33 cellular contexts compared by ENCODE assay signal in the genomic region with DNA sequence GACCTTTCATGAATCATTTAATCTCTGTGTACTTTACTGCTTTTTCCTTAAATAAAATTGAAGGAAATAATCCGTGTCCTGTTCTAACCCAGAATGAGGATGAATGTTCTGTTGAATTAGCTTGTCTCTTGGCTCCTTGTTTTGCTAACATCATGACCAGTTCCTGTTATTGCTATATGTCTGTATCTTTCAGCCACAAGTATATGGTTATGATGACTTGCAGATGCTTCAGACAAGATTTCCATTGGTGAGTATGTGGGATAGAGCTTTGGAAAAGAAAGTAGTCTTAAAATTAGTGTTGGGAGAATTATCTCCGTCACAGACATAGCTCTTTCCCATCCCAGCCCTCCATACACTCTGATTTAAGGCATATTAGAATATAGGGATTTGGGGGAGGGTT. TPM values are rescaled to one million over a fixed set of nuclear protein-coding genes. Genes with fewer than 3 reads are reported as not detected.
"Had no signal": no experiment of that assay in that cellular context is flagged by ENCODE, and none has a peak within 500 bp of the region (broad histone marks: within the 10 kb centered on the region; RNA-seq: fewer than 3 reads in every experiment).

No MANE protein-coding gene starts in this region.

- H3K27ac ChIP-seq: brain microvascular endothelial cell, gastroesophageal sphincter, hepatocyte, left ventricle myocardium inferior, ovary, right lobe of liver, skin epidermis, suprapubic skin, tibial artery, upper lobe of right lung had no signal

- H3K27ac Mint-ChIP-seq: activated naive CD8-positive, alpha-beta T cell treated with anti-CD3 and anti-CD28 coated beads, Interleukin-2, amount 10 ng/mL, durations not matched to agents 7 days and 5 days; activated T-helper 17 cell treated with anti-CD3 and anti-CD28 coated beads, Interleukin-2, amount 50 U/mL, for 72 hours; nephron progenitor cell; progenitor cell of endocrine pancreas had no signal

- H3K27me3 Mint-ChIP-seq: activated naive CD8-positive, alpha-beta T cell treated with anti-CD3 and anti-CD28 coated beads, Interleukin-2, amount 10 ng/mL, durations not matched to agents 7 days and 5 days; activated T-helper 17 cell treated with anti-CD3 and anti-CD28 coated beads, Interleukin-2, amount 50 U/mL, for 72 hours; effector memory CD8-positive, alpha-beta T cell; progenitor cell of endocrine pancreas had no signal

- H2AFZ ChIP-seq: hepatocyte had no signal

- H3K9me3 Mint-ChIP-seq: activated naive CD8-positive, alpha-beta T cell treated with anti-CD3 and anti-CD28 coated beads, Interleukin-2, amount 10 ng/mL, durations not matched to agents 7 days and 5 days; activated T-helper 17 cell treated with anti-CD3 and anti-CD28 coated beads, Interleukin-2, amount 50 U/mL, for 72 hours; effector memory CD8-positive, alpha-beta T cell; nephron progenitor cell had no signal

- ATAC-seq: activated T-helper 17 cell treated with anti-CD3 and anti-CD28 coated beads, Interleukin-2, amount 50 U/mL, for 72 hours; effector memory CD8-positive, alpha-beta T cell; gastroesophageal sphincter; mucosa of descending colon; right lobe of liver; upper lobe of right lung had no signal

- H3K9me3 ChIP-seq: gastroesophageal sphincter, left ventricle myocardium inferior, mucosa of descending colon, ovary, right lobe of liver, suprapubic skin, tibial artery, upper lobe of right lung had no signal

- H3K27me3 ChIP-seq: brain microvascular endothelial cell, gastroesophageal sphincter, hepatocyte, ovary, right lobe of liver, suprapubic skin, tibial artery, upper lobe of right lung had no signal

- H3K36me3 ChIP-seq: ovary had no signal

- H3K4me1 ChIP-seq: gastroesophageal sphincter, right lobe of liver, suprapubic skin, tibial artery, upper lobe of right lung had no signal

- H3K4me3 ChIP-seq: gastroesophageal sphincter, hepatocyte, left ventricle myocardium inferior, lung, mucosa of descending colon, ovary, right lobe of liver, skin epidermis, suprapubic skin, tibial artery, upper lobe of right lung had no signal

- H3K4me2 ChIP-seq: hepatocyte had no signal

- H3K4me3 Mint-ChIP-seq: activated naive CD8-positive, alpha-beta T cell treated with anti-CD3 and anti-CD28 coated beads, Interleukin-2, amount 10 ng/mL, durations not matched to agents 7 days and 5 days; activated T-helper 17 cell treated with anti-CD3 and anti-CD28 coated beads, Interleukin-2, amount 50 U/mL, for 72 hours; effector memory CD8-positive, alpha-beta T cell; nephron progenitor cell had no signal

- DNase-seq: activated CD4-positive, alpha-beta T cell treated with anti-CD3 and anti-CD28 coated beads for 48 hours; activated gamma-delta T cell treated with Interleukin-2 at 50 U/mL for 16 hours; activated naive CD8-positive, alpha-beta T cell treated with anti-CD3 and anti-CD28 coated beads, Interleukin-2, amount 10 ng/mL, durations not matched to agents 7 days and 5 days; amniotic stem cell; brain microvascular endothelial cell; caudate nucleus; cortex of kidney; effector memory CD8-positive, alpha-beta T cell; islet precursor cell; left ventricle myocardium inferior; mesendoderm; mucosa of descending colon; nephron progenitor cell; ovary; right lobe of liver; stimulated activated CD4-positive, alpha-beta T cell treated with anti-CD3 and anti-CD28 coated beads, Interleukin-12 subunit alpha, Interleukin-12 subunit beta, amount 100 ng/mL, for 4 hours; stimulated activated CD4-positive, alpha-beta T cell treated with anti-CD3 and anti-CD28 coated beads, Interleukin-4, amount 100 ng/mL, for 1 hour; T-helper 2 cell; tibial artery; upper lobe of right lung had no signal

- H3K4me1 Mint-ChIP-seq: nephron progenitor cell had no signal

RNA-seq across cellular contexts. Expression of a gene that starts 52.7 kb away (rescaled TPM):
- total RNA-seq: activated naive CD8-positive, alpha-beta T cell treated with anti-CD3 and anti-CD28 coated beads, Interleukin-2, amount 10 ng/mL, durations not matched to agents 7 days and 5 days; activated T-helper 17 cell treated with anti-CD3 and anti-CD28 coated beads, Interleukin-2, amount 50 U/mL, for 72 hours; astrocyte; chondrocyte; fibroblast of lung; fibroblast of villous mesenchyme; gastroesophageal sphincter; hepatocyte; left ventricle myocardium inferior; mucosa of descending colon; myocyte; progenitor cell of endocrine pancreas; renal cortical epithelial cell; right lobe of liver; suprapubic skin; upper lobe of right lung had no signal
